Comparison of ENCODE assay signal across 21 cellular contexts in the genomic region with DNA sequence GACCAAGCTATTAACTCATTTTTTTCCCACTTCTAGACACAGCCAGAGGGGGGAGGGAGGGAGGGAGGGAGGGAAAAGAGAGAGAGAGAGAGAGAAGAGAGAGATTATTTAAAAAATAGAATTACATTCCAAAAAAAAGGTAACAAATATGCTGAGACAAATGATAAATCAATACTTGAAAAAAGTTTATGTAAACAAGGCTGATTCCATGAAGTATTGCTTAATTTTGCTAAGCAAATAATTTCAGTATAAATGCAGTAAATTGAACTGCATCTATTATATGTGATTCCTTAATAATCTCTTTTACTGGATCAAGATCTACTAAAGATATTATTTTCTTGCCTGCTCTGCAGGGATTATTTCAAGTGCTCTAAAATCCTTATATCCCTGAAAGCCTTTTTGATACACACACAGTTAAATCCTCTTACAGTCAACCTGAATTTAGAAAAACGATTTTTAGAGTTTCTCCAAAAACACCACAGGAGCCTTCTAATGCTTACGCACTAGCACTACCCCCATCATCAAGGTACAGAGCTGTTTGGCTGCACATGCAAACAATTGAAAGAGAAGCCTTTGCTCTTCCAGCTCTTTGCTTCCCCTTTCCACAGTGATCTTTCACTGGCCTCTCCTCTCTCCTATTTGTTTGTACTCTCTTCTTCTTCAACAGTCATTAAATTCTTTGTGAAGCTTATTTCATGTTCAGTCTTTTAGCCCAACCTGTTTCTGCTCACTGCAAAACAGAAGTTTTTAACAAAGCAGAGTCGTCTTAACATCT.
DNase-seq lines count a peak whose midpoint lies in the region; ATAC-seq and TF ChIP-seq lines count a peak whose summit lies in the region.
"Had no signal": no experiment of that assay in that cellular context is flagged by ENCODE, and none has a peak within 500 bp of the region (broad histone marks: within the 10 kb centered on the region; RNA-seq: fewer than 3 reads in every experiment).

No MANE protein-coding gene starts in this region.

- 0 out of 2 replicates have a peak overlapping the region, but pooled peaks have one; percentile 17 for H3K9ac ChIP-seq in HUES64 (ENCODE audit: low read depth, low read length)

- H3K27me3 ChIP-seq in HUES64 (ENCODE audit: insufficient read depth, low read length): no peaks in the 10 kb centered on the region
- no peaks in the 10 kb centered on the region for H3K27me3 ChIP-seq in left lung
- H3K27me3 ChIP-seq: MG63 had no signal

- DNase-seq in D341Med (ENCODE audit: low spot score) (peak; percentile 36), OCI-M1 (lab: John Stamatoyannopoulos, UW) (peak; percentile 7), nephron progenitor cell (no peak), COR-L47 (lab: John Stamatoyannopoulos, UW) (no peak), foreskin melanocyte (no peak), left lung (no peak)
- DNase-seq: CD8-positive, alpha-beta memory T cell; DMS53; GF-D8; HCEC 1CT; MG63; NCI-H1417; NCI-H1694 treated with DMSO at 0.1 percent for 48 hours; NCI-H2081 treated with DMSO at 0.1 percent for 48 hours; NCI-H226; NCI-H510A treated with DMSO at 0.1 percent for 48 hours; Right ventricle myocardium superior had no signal

- no peak overlapping the region for H3K4me3 ChIP-seq in HUES64 (ENCODE audit: low read length)
- H3K4me3 ChIP-seq in left lung: no peak overlapping the region
- H3K4me3 ChIP-seq: K562, MG63 had no signal

- 79% methylated on average over 3 of the region's 3 CpGs for WGBS in HUES64

- peaks cover 4% of the 10 kb centered on the region for H3K27me3 Mint-ChIP-seq in nephron progenitor cell (ENCODE audit: low read depth, poor library complexity)
- H3K27me3 Mint-ChIP-seq: CD8-positive, alpha-beta memory T cell had no signal

- intact Hi-C loops in left lung (cut with DNase I): no loop called here

- H3K27ac ChIP-seq in HUES64 (ENCODE audit: low read depth, low read length) (no peak overlapping the region), left lung (no peak overlapping the region)
- H3K27ac ChIP-seq: C4-2B had no signal

- H3K36me3 ChIP-seq in HUES64 (ENCODE audit: insufficient read depth, low read length) (no peaks in the 10 kb centered on the region), left lung (no peaks in the 10 kb centered on the region)
- H3K36me3 ChIP-seq: MG63 had no signal

- H3K36me3 Mint-ChIP-seq in nephron progenitor cell (ENCODE audit: low read depth): no peaks in the 10 kb centered on the region
- H3K36me3 Mint-ChIP-seq: CD8-positive, alpha-beta memory T cell had no signal

- no peak overlapping the region for H3K4me3 Mint-ChIP-seq in nephron progenitor cell
- H3K4me3 Mint-ChIP-seq: CD8-positive, alpha-beta memory T cell had no signal

- ATAC-seq in GM19324 (IDR thresholded peaks at IDR 0.05; ENCODE audit: low FRiP score, unreplicated experiment): no peak
- ATAC-seq in left lung: no peak
- ATAC-seq: K562 had no signal

- H3K9me3 ChIP-seq in HUES64 (ENCODE audit: insufficient read depth, low read depth, low read length) (no peaks in the 10 kb centered on the region), left lung (no peaks in the 10 kb centered on the region)
- H3K9me3 ChIP-seq: MG63 had no signal

- no peaks in the 10 kb centered on the region for H3K4me1 ChIP-seq in HUES64 (ENCODE audit: insufficient read depth, low read length)
- H3K4me1 ChIP-seq in left lung: no peaks in the 10 kb centered on the region

- H3K4me1 Mint-ChIP-seq in nephron progenitor cell: peaks cover 6% of the 10 kb centered on the region
- H3K4me1 Mint-ChIP-seq: CD8-positive, alpha-beta memory T cell had no signal

- TF ChIP-seq CTCF in nephron progenitor cell (IDR thresholded peaks at IDR 0.05): no peak
- no peak for TF ChIP-seq CTCF in left lung (IDR thresholded peaks at IDR 0.05)

- peak overlapping the region; percentile 12 for H3K27ac Mint-ChIP-seq in nephron progenitor cell
- H3K27ac Mint-ChIP-seq: CD8-positive, alpha-beta memory T cell had no signal

- H3K9me3 Mint-ChIP-seq in nephron progenitor cell: no peaks in the 10 kb centered on the region

Comparison
In these comparisons a context has a peak if more than half of its experiments do, and no peak if none do; other contexts are left out.
1. DNase-seq: peak in D341Med (single experiment) and OCI-M1 (single experiment); none in nephron progenitor cell (single experiment), COR-L47 (single experiment), foreskin melanocyte (single experiment) and left lung (0 of 2).